ENCODE assay signal across 18 cellular contexts in genomic region chr9:135035781-135036760, GRCh38. TPM values are rescaled to one million over a fixed set of nuclear protein-coding genes. Genes with fewer than 3 reads are reported as not detected.
"Had no signal": no experiment of that assay in that cellular context is flagged by ENCODE, and none has a peak within 500 bp of the region (broad histone marks: within the 10 kb centered on the region; RNA-seq: fewer than 3 reads in every experiment).

No MANE protein-coding gene starts in this region.

- FAIRE-seq: colon, endometrium, frontal cortex had no signal

- DNase-seq: activated B cell treated with CpG ODN at 0.5 μM for 24 hours; activated CD4-positive, alpha-beta T cell treated with anti-CD3 and anti-CD28 coated beads for 4 hours; activated CD8-positive, alpha-beta T cell treated with anti-CD3 and anti-CD28 coated beads, Interleukin-2, amount 10 ng/mL, durations not matched to agents 7 days and 5 days; activated naive CD4-positive, alpha-beta T cell; activated naive CD8-positive, alpha-beta T cell treated with anti-CD3 and anti-CD28 coated beads, Interleukin-2, amount 10 ng/mL, durations not matched to agents 7 days and 5 days; amygdala; body of pancreas; central memory CD4-positive, alpha-beta T cell; lower lobe of right lung; stimulated activated CD4-positive, alpha-beta T cell treated with anti-CD3 and anti-CD28 coated beads, Interleukin-4, amount 100 ng/mL, for 1 hour; T-helper 1 cell; T-helper 9 cell had no signal

- H3K27ac ChIP-seq: body of pancreas, lower lobe of right lung, skin epidermis, thoracic aorta had no signal

- ATAC-seq: activated CD8-positive, alpha-beta T cell treated with anti-CD3 and anti-CD28 coated beads, Interleukin-2, amount 10 ng/mL, durations not matched to agents 7 days and 5 days; body of pancreas; lower lobe of right lung; natural killer cell treated with Interleukin-12 subunit alpha and Interleukin-12 subunit beta and Interleukin-15 and Interleukin-18, amount 100 ng/mL, for 72 hours had no signal

- H3K9me3 ChIP-seq: body of pancreas, lower lobe of right lung, thoracic aorta had no signal

- H3K4me3 ChIP-seq: body of pancreas, lower lobe of right lung, skin epidermis, thoracic aorta had no signal

- H3K27me3 ChIP-seq: body of pancreas had no signal

- H3K4me1 ChIP-seq: body of pancreas, lower lobe of right lung had no signal

- H3K36me3 ChIP-seq: lower lobe of right lung, thoracic aorta had no signal

RNA-seq across cellular contexts. Expression of gene OLFM1, which starts 51.4 kb away (rescaled TPM):
- total RNA-seq: activated B cell treated with CpG ODN at 0.5 μM for 24 hours; activated CD8-positive, alpha-beta T cell treated with anti-CD3 and anti-CD28 coated beads, Interleukin-2, amount 10 ng/mL, durations not matched to agents 7 days and 5 days; activated naive CD8-positive, alpha-beta T cell treated with anti-CD3 and anti-CD28 coated beads, Interleukin-2, amount 10 ng/mL, durations not matched to agents 7 days and 5 days; natural killer cell treated with Interleukin-12 subunit alpha and Interleukin-12 subunit beta and Interleukin-15 and Interleukin-18, amount 100 ng/mL, for 72 hours had no signal
